ENCODE assay signal across 9 cellular contexts in the genomic region with DNA sequence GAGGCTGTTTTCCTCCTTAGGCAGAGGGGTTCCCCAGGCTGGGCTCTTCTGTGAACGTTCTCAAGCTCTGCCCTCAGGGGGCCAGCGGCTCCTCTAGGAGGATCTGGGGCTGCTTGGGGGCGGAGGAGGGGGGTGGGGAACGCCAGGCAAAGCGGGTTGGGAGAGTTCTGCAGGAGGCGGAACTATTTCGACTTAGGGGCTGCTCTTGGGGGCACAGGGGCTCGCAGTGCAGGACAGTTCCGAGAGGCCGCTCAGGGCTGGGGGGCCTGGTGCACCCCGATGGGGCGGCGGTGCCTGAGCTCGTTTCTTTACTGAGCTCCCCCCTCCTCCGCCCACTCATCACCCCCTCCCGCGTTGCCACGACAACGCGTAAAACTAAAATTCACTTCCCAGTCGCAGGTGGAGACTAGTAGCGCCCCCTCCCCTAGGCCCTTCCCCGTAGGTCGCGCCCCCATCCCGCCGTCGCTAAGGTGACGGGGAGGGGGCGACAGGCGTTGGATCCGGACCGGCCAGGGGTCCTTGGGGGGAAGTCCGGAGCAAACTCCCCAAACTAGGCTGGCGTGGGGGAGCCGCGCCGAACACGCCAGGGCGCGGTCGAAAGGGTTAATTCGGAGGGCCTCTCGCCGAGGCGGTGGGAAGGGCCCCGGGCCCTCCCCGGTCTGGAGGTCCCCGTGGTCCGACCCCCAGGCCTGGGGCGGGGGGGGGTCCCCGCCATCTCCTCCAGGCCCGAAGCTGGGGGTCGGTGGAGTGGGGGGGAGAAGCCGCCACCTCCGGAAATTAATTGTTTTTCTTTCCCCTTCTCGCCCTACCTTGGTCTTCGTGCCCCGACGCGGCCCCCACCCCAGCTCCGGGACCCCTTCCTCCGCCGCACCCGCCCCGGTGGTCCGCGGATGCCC. TPM values are rescaled to one million over a fixed set of nuclear protein-coding genes. Genes with fewer than 3 reads are reported as not detected.
DNase-seq lines count a peak whose midpoint lies in the region; ATAC-seq and TF ChIP-seq lines count a peak whose summit lies in the region.
"Had no signal": no experiment of that assay in that cellular context is flagged by ENCODE, and none has a peak within 500 bp of the region (broad histone marks: within the 10 kb centered on the region; RNA-seq: fewer than 3 reads in every experiment).

No MANE protein-coding gene starts in this region.

- peaks cover 74% of the 10 kb centered on the region for H3K27me3 ChIP-seq in left ventricle myocardium inferior (ENCODE audit: low read depth)
- peaks cover 0 to 57% (median 12%) of the 10 kb centered on the region in 3 donors for H3K27me3 ChIP-seq in psoas muscle (ENCODE audit: insufficient read depth in 3 of 3, low read length in 2 of 3)

- H3K9me3 ChIP-seq in ES-I3 (ENCODE audit: control insufficient read depth, insufficient read depth, low read length): no peaks in the 10 kb centered on the region
- H3K9me3 ChIP-seq in left ventricle myocardium inferior (replicated peaks): no peaks in the 10 kb centered on the region
- no peaks in the 10 kb centered on the region for H3K9me3 ChIP-seq in psoas muscle

- intact Hi-C loops in left ventricle myocardium inferior (cut with micrococcal nuclease) (no loop called here), psoas muscle (cut with DNase I) (no loop called here)

- H3K36me3 ChIP-seq in ES-I3 (ENCODE audit: insufficient read depth, low read length) (no peaks in the 10 kb centered on the region), left ventricle myocardium inferior (peaks cover 18% of the 10 kb centered on the region), psoas muscle (ENCODE audit: insufficient read depth in 1 of 2, low read depth in 1 of 2) (no peaks in the 10 kb centered on the region)

- H3K9me3 Mint-ChIP-seq in T-cell: no peaks in the 10 kb centered on the region

- H3K36me3 Mint-ChIP-seq in T-cell: no peaks in the 10 kb centered on the region

- H3K27ac Mint-ChIP-seq in T-cell: no peak overlapping the region

- CTCF ChIA-PET in T-cell (lab: Charles Lee): interaction anchor here in 1 of 2 donors (0.7 kb wide), 1 partner anchor 84 kb away, joined by 4 read pairs; no protein-coding TSS in a partner anchor

- H3K27me3 Mint-ChIP-seq in T-cell: peaks cover 35 to 40% of the 10 kb centered on the region in 2 donors

- H3K27ac ChIP-seq in left ventricle myocardium inferior (replicated peaks): peak overlapping the region; percentile 93
- H3K27ac ChIP-seq in psoas muscle: peak overlapping the region; percentile 61

- WGBS in psoas muscle, 3 donors: 2 to 4% (median 3%) methylated on average over 41 to 68 of the region's 68 CpGs

- DNase-seq in T-cell (peak in 22 of 34 experiments; percentile 16 to 57 (median 37)), left ventricle myocardium inferior (no peak), psoas muscle (no peak), glomerular visceral epithelial cell (ENCODE audit: extremely low spot score) (no peak), cerebellar cortex (ENCODE audit: low spot score) (no peak)
- DNase-seq: NCI-H2171 treated with DMSO at 0.1 percent for 48 hours had no signal

- no peak for TF ChIP-seq CTCF in left ventricle myocardium inferior (IDR thresholded peaks at IDR 0.05; ENCODE audit: borderline replicate concordance)
- TF ChIP-seq CTCF in psoas muscle (IDR thresholded peaks at IDR 0.05): no peak

- H3K9ac ChIP-seq in ES-I3 (ENCODE audit: low read depth, low read length): peak overlapping the region; percentile 45; the same call in 1 of the 2 replicates

- H3K4me1 ChIP-seq in ES-I3 (ENCODE audit: insufficient read depth, low read length) (peaks cover 3% of the 10 kb centered on the region; the same call in 1 of the 2 replicates), left ventricle myocardium inferior (peaks cover 54% of the 10 kb centered on the region), psoas muscle (no peaks in the 10 kb centered on the region)

- POLR2A ChIA-PET in T-cell (lab: Charles Lee): no interaction called here

- peak overlapping the region; percentile 70 for H3K4me3 ChIP-seq in left ventricle myocardium inferior
- H3K4me3 ChIP-seq in psoas muscle: peak overlapping the region; percentile 63

- H3K4me1 Mint-ChIP-seq in T-cell: peaks cover 19 to 24% (median 22%) of the 10 kb centered on the region in 3 donors

- ATAC-seq in T-cell (replicated peaks in 1 of 4): peak in 2 of 4 experiments; percentile 14 to 66
- peak in 1 of 4 donors; percentile 13 for ATAC-seq in psoas muscle
- ATAC-seq in HG02678 (IDR thresholded peaks at IDR 0.05; ENCODE audit: unreplicated experiment): no peak
- no peak for ATAC-seq in HG02763 (IDR thresholded peaks at IDR 0.05; ENCODE audit: unreplicated experiment)

- peak overlapping the region; percentile 60 to 71 (median 62) for H3K4me3 Mint-ChIP-seq in T-cell

RNA-seq across cellular contexts. Expression of gene SHANK3, which starts 0.9 kb away (rescaled TPM):
- total RNA-seq in T-cell (under 1 TPM; 0.22 to 0.47 (median 0.28) TPM), left ventricle myocardium inferior (23.1 TPM), psoas muscle (10 to 100 TPM in 3 of 4 donors, 1 to 10 TPM in 1; 7.5 to 16.3 (median 13.5) TPM)
- polyA plus RNA-seq in psoas muscle: 1 to 10 TPM; 4.2 to 9.3 (median 4.8) TPM

RNA-seq across cellular contexts. Expression of gene ARSA, which starts 45.5 kb away (rescaled TPM):
- total RNA-seq in T-cell (100 to 1,000 TPM in 1 of 5 donors, 10 to 100 TPM in 4; 68.3 to 105 (median 90.6) TPM), left ventricle myocardium inferior (23.5 TPM), psoas muscle (10 to 100 TPM in 2 of 4 donors, 1 to 10 TPM in 2; 8.8 to 13.6 (median 10.4) TPM)
- 10 to 100 TPM in 1 of 3 donors, 1 to 10 TPM in 2; 8.3 to 11.7 (median 9.8) TPM for polyA plus RNA-seq in psoas muscle

Comparison
In these comparisons a context has a peak if more than half of its experiments do, and no peak if none do; other contexts are left out.
1. DNase-seq: peak in T-cell (22 of 34); none in left ventricle myocardium inferior (single experiment), psoas muscle (0 of 2), glomerular visceral epithelial cell (single experiment) and cerebellar cortex (single experiment).
2. RNA of gene SHANK3, which starts 0.9 kb away (total RNA-seq): 23.1 TPM in left ventricle myocardium inferior (single experiment) and 7.5 to 16.3 TPM in psoas muscle; 0.22 to 0.47 TPM in T-cell; every median in the first group is over 4 times any median in the second.